ENCODE assay signal across 21 cellular contexts in genomic region chr10:111551001-111551400, GRCh38.
"Had no signal": no experiment of that assay in that cellular context is flagged by ENCODE, and none has a peak within 500 bp of the region (broad histone marks: within the 10 kb centered on the region; RNA-seq: fewer than 3 reads in every experiment).

No MANE protein-coding gene starts in this region.

- ATAC-seq: activated T-cell treated with anti-CD3 and anti-CD28 coated beads, Interleukin-2, amount 50 U/mL, for 72 hours; heart right ventricle; naive thymus-derived CD8-positive, alpha-beta T cell; psoas muscle; right lobe of liver; stimulated activated naive CD8-positive, alpha-beta T cell treated with anti-CD3 and anti-CD28 coated beads, Interleukin-15, amount 100 ng/mL, for 72 hours had no signal

- H3K27ac ChIP-seq: ascending aorta, breast epithelium, heart right ventricle, ovary, psoas muscle, right lobe of liver had no signal

- H3K36me3 Mint-ChIP-seq: activated naive CD4-positive, alpha-beta T cell treated with anti-CD3 and anti-CD28 coated beads, Interleukin-2, amount 50 U/mL, for 24 hours; naive thymus-derived CD8-positive, alpha-beta T cell; type B pancreatic cell had no signal

- H3K36me3 ChIP-seq: ascending aorta, breast epithelium, heart right ventricle, ovary, right lobe of liver had no signal

- H3K4me1 Mint-ChIP-seq: activated naive CD4-positive, alpha-beta T cell treated with anti-CD3 and anti-CD28 coated beads, Interleukin-2, amount 50 U/mL, for 24 hours; naive thymus-derived CD8-positive, alpha-beta T cell; stimulated activated naive CD8-positive, alpha-beta T cell treated with anti-CD3 and anti-CD28 coated beads, Interleukin-15, amount 100 ng/mL, for 72 hours had no signal

- DNase-seq: activated CD4-positive, alpha-beta T cell treated with anti-CD3 and anti-CD28 coated beads, Interleukin-2, amount 50 U/mL, for 1 hour; activated CD4-positive, CD25-positive, alpha-beta regulatory T cell treated with anti-CD3 and anti-CD28 coated beads, Interleukin-2, amount 50 U/mL, for 72 hours; activated CD8-positive, alpha-beta memory T cell treated with anti-CD3 and anti-CD28 coated beads for 24 hours; activated effector memory CD4-positive, alpha-beta T cell treated with anti-CD3 and anti-CD28 coated beads, Interleukin-2, amount 50 U/mL, for 16 hours; activated T-cell treated with anti-CD3 and anti-CD28 coated beads, Interleukin-2, amount 50 U/mL, for 72 hours; cortex of kidney; erythroblast; heart right ventricle; mesendoderm; naive thymus-derived CD8-positive, alpha-beta T cell; ovary; psoas muscle; right lobe of liver; stimulated activated CD4-positive, alpha-beta T cell treated with anti-CD3 and anti-CD28 coated beads, Interleukin-4, amount 100 ng/mL, for 1 hour; stimulated activated naive CD8-positive, alpha-beta T cell treated with anti-CD3 and anti-CD28 coated beads, Interleukin-15, amount 100 ng/mL, for 72 hours; T-helper 9 cell had no signal

- H3K4me3 ChIP-seq: ascending aorta, breast epithelium, heart right ventricle, ovary, psoas muscle, right lobe of liver, smooth muscle cell had no signal

- H3K4me1 ChIP-seq: ascending aorta, breast epithelium, heart right ventricle, psoas muscle had no signal

- H3K9me3 ChIP-seq: ascending aorta, breast epithelium, heart right ventricle, ovary, psoas muscle, right lobe of liver had no signal

- H3K4me3 Mint-ChIP-seq: activated naive CD4-positive, alpha-beta T cell treated with anti-CD3 and anti-CD28 coated beads, Interleukin-2, amount 50 U/mL, for 24 hours; activated T-cell treated with anti-CD3 and anti-CD28 coated beads, Interleukin-2, amount 50 U/mL, for 72 hours; naive thymus-derived CD8-positive, alpha-beta T cell; stimulated activated naive CD8-positive, alpha-beta T cell treated with anti-CD3 and anti-CD28 coated beads, Interleukin-15, amount 100 ng/mL, for 72 hours; type B pancreatic cell had no signal

- H3K9me3 Mint-ChIP-seq: activated naive CD4-positive, alpha-beta T cell treated with anti-CD3 and anti-CD28 coated beads, Interleukin-2, amount 50 U/mL, for 24 hours; activated T-cell treated with anti-CD3 and anti-CD28 coated beads, Interleukin-2, amount 50 U/mL, for 72 hours; naive thymus-derived CD8-positive, alpha-beta T cell; stimulated activated naive CD8-positive, alpha-beta T cell treated with anti-CD3 and anti-CD28 coated beads, Interleukin-15, amount 100 ng/mL, for 72 hours; type B pancreatic cell had no signal

- H3K27me3 Mint-ChIP-seq: activated naive CD4-positive, alpha-beta T cell treated with anti-CD3 and anti-CD28 coated beads, Interleukin-2, amount 50 U/mL, for 24 hours; naive thymus-derived CD8-positive, alpha-beta T cell; stimulated activated naive CD8-positive, alpha-beta T cell treated with anti-CD3 and anti-CD28 coated beads, Interleukin-15, amount 100 ng/mL, for 72 hours; type B pancreatic cell had no signal

- H3K27me3 ChIP-seq: ascending aorta, breast epithelium, heart right ventricle, ovary, right lobe of liver had no signal

- H3K27ac Mint-ChIP-seq: activated naive CD4-positive, alpha-beta T cell treated with anti-CD3 and anti-CD28 coated beads, Interleukin-2, amount 50 U/mL, for 24 hours; activated T-cell treated with anti-CD3 and anti-CD28 coated beads, Interleukin-2, amount 50 U/mL, for 72 hours; naive thymus-derived CD8-positive, alpha-beta T cell; stimulated activated naive CD8-positive, alpha-beta T cell treated with anti-CD3 and anti-CD28 coated beads, Interleukin-15, amount 100 ng/mL, for 72 hours; type B pancreatic cell had no signal
